ENCODE assay signal across 9 cellular contexts in genomic region chr14:24179961-24180726, GRCh38. TPM values are rescaled to one million over a fixed set of nuclear protein-coding genes. Genes with fewer than 3 reads are reported as not detected.
DNase-seq lines count a peak whose midpoint lies in the region; ATAC-seq and TF ChIP-seq lines count a peak whose summit lies in the region.
"Had no signal": no experiment of that assay in that cellular context is flagged by ENCODE, and none has a peak within 500 bp of the region (broad histone marks: within the 10 kb centered on the region; RNA-seq: fewer than 3 reads in every experiment).

No MANE protein-coding gene starts in this region.

- H3K27me3 Mint-ChIP-seq in progenitor cell of endocrine pancreas, result no peaks in the 10 kb centered on the region

- peaks cover 29% of the 10 kb centered on the region for H3K36me3 Mint-ChIP-seq in progenitor cell of endocrine pancreas (ENCODE audit: insufficient read depth)

- ATAC-seq in GM21786 (IDR thresholded peaks at IDR 0.05; ENCODE audit: unreplicated experiment) (no peak), GM21381 (IDR thresholded peaks at IDR 0.05; ENCODE audit: unreplicated experiment) (no peak)

- peak overlapping the region; percentile 86 for H3K27ac Mint-ChIP-seq in progenitor cell of endocrine pancreas

- H3K4me3 ChIP-seq in fibroblast of villous mesenchyme (ENCODE audit: low read depth, low read length), result no peak overlapping the region

- no peak for TF ChIP-seq CTCF in fibroblast of villous mesenchyme (IDR thresholded peaks at IDR 0.05; ENCODE audit: insufficient read depth, low read depth, low read length)
- TF ChIP-seq CTCF in progenitor cell of endocrine pancreas (IDR thresholded peaks at IDR 0.05; ENCODE audit: unreplicated experiment), result no peak

- in situ Hi-C loops in Caki2 (cut with HindIII; ENCODE audit: low pct_unique_long_range_greater_than_20kb, low sequenced_read_pairs), result no loop called here
- in situ Hi-C loops in SK-MEL-5 (cut with HindIII; ENCODE audit: low pct_unique_long_range_greater_than_20kb, low sequenced_read_pairs), result no loop called here

- H3K4me3 Mint-ChIP-seq in progenitor cell of endocrine pancreas (ENCODE audit: low read depth), result no peak overlapping the region

- DNase-seq in Caki2 (ENCODE audit: low read depth) (peak; percentile 68), SK-MEL-5 (ENCODE audit: low read depth, low spot score) (peak; percentile 20), fibroblast of villous mesenchyme (ENCODE audit: low read depth) (peak; percentile 80), progenitor cell of endocrine pancreas (ENCODE audit: low spot score, unreplicated experiment) (no peak), HuH-7.5 (ENCODE audit: low spot score) (no peak), NCI-H345 treated with DMSO at 0.1 percent for 48 hours (lab: John Stamatoyannopoulos, UW; ENCODE audit: unreplicated experiment) (no peak)
- DNase-seq: NCI-H446 treated with DMSO at 0.1 percent for 48 hours had no signal

- H3K4me1 Mint-ChIP-seq in progenitor cell of endocrine pancreas (ENCODE audit: low read depth), result peaks cover 4% of the 10 kb centered on the region

- H3K9me3 Mint-ChIP-seq in progenitor cell of endocrine pancreas (ENCODE audit: low read depth), result no peaks in the 10 kb centered on the region

RNA-seq across cellular contexts. Expression of gene REC8, which starts 8.3 kb away (rescaled TPM):
- not detected in 2 replicates for total RNA-seq in Caki2 (2014; rRNA removed; shearing (Covaris generic); ENCODE audit: low replicate concordance)
- total RNA-seq in SK-MEL-5 (2014; rRNA removed; shearing (Covaris generic)), result 0.69 and 1.1 TPM in 2 replicates
- 0.16 and 0.64 TPM in 2 replicates for polyA plus RNA-seq in SK-MEL-5 (2015; cell fraction: cytosol; rRNA removed)
- 18.6 and 40.4 TPM in 2 replicates for polyA plus RNA-seq in SK-MEL-5 (2015; cell fraction: nucleus; rRNA removed)
- 4.2 and 4.7 TPM in 2 replicates for total RNA-seq in fibroblast of villous mesenchyme
- total RNA-seq in progenitor cell of endocrine pancreas, result 380 and 408 TPM in 2 replicates

RNA-seq across cellular contexts. Expression of gene IPO4, which starts 8.5 kb away (rescaled TPM):
- total RNA-seq in Caki2 (2014; rRNA removed; shearing (Covaris generic); ENCODE audit: low replicate concordance), result 25.7 and 32.7 TPM in 2 replicates
- 52.1 and 67.3 TPM in 2 replicates for total RNA-seq in SK-MEL-5 (2014; rRNA removed; shearing (Covaris generic))
- 69.1 and 75.2 TPM in 2 replicates for polyA plus RNA-seq in SK-MEL-5 (2015; cell fraction: cytosol; rRNA removed)
- 128 and 137 TPM in 2 replicates for polyA plus RNA-seq in SK-MEL-5 (2015; cell fraction: nucleus; rRNA removed)
- total RNA-seq in fibroblast of villous mesenchyme, result 39.6 and 41.9 TPM in 2 replicates
- total RNA-seq in progenitor cell of endocrine pancreas, result 54.9 and 56.4 TPM in 2 replicates

RNA-seq across cellular contexts. Expression of gene TM9SF1, which starts 15.1 kb away (rescaled TPM):
- 50.9 and 57.1 TPM in 2 replicates for total RNA-seq in Caki2 (2014; rRNA removed; shearing (Covaris generic); ENCODE audit: low replicate concordance)
- 56.9 and 57.5 TPM in 2 replicates for total RNA-seq in SK-MEL-5 (2014; rRNA removed; shearing (Covaris generic))
- polyA plus RNA-seq in SK-MEL-5 (2015; cell fraction: cytosol; rRNA removed), result 79.4 and 82.6 TPM in 2 replicates
- polyA plus RNA-seq in SK-MEL-5 (2015; cell fraction: nucleus; rRNA removed), result 27.9 and 28.7 TPM in 2 replicates
- total RNA-seq in fibroblast of villous mesenchyme (64.4 and 96.3 TPM in 2 replicates), progenitor cell of endocrine pancreas (52.9 and 56.2 TPM in 2 replicates)

RNA-seq across cellular contexts. Expression of gene IRF9, which starts 19.1 kb away (rescaled TPM):
- total RNA-seq in Caki2 (2014; rRNA removed; shearing (Covaris generic); ENCODE audit: low replicate concordance), result 29.9 and 36.1 TPM in 2 replicates
- total RNA-seq in SK-MEL-5 (2014; rRNA removed; shearing (Covaris generic)), result 24.2 and 34.1 TPM in 2 replicates
- polyA plus RNA-seq in SK-MEL-5 (2015; cell fraction: cytosol; rRNA removed), result 19.5 and 27.0 TPM in 2 replicates
- polyA plus RNA-seq in SK-MEL-5 (2015; cell fraction: nucleus; rRNA removed), result 179 and 209 TPM in 2 replicates
- total RNA-seq in fibroblast of villous mesenchyme (67.6 and 96.7 TPM in 2 replicates), progenitor cell of endocrine pancreas (57.4 and 62.4 TPM in 2 replicates)

RNA-seq across cellular contexts. Expression of gene TSSK4, which starts 25.4 kb away (rescaled TPM):
- total RNA-seq in Caki2 (2014; rRNA removed; shearing (Covaris generic); ENCODE audit: low replicate concordance), result not detected in 2 replicates
- total RNA-seq in SK-MEL-5 (2014; rRNA removed; shearing (Covaris generic)), result not detected in 2 replicates
- not detected in 2 replicates for polyA plus RNA-seq in SK-MEL-5 (2015; cell fraction: cytosol; rRNA removed)
- 0.33 TPM in 1 of 2 replicates, not detected in the other for polyA plus RNA-seq in SK-MEL-5 (2015; cell fraction: nucleus; rRNA removed)
- total RNA-seq in fibroblast of villous mesenchyme (under 0.01 and 0.32 TPM in 2 replicates), progenitor cell of endocrine pancreas (0.29 TPM in 1 of 2 replicates, not detected in the other)

Comparison
In these comparisons a context has a peak if more than half of its experiments do, and no peak if none do; other contexts are left out.
1. DNase-seq: peak in Caki2 (single experiment), SK-MEL-5 (single experiment) and fibroblast of villous mesenchyme (single experiment); none in progenitor cell of endocrine pancreas (single experiment), HuH-7.5 (single experiment) and NCI-H345 treated with DMSO at 0.1 percent for 48 hours (single experiment).
2. RNA of gene REC8, which starts 8.3 kb away (total RNA-seq): 380 to 408 TPM in progenitor cell of endocrine pancreas; 4.2 to 4.7 TPM in fibroblast of villous mesenchyme, 0.69 to 1.1 TPM in SK-MEL-5 and not detected in Caki2; every median in the first group is over 10 times any median in the second.